1 cellular context compared by ENCODE assay signal in the genomic region with DNA sequence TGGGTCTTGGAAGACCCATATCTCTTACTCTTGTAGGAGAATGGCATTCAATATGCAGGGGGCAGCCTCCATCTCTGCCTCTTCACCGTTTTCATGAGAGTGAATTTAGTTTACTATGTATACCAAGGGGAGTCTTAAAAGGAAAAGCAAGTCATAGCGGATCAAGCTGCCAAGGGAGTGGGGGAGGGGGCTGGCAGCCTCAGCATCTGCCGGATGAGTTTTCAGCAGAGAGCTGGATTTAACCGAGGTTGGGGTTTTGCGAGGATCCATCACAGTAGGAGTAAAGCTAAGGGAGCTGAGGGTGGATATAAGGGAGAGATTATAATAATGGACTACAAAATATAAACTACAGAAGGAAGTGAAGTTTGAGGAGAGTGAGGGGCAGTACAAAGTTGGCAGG.
TF ChIP-seq lines count a peak whose summit lies in the region.

No MANE protein-coding gene starts in this region.

TF ChIP-seq in GM23338, 12 proteins besides CTCF, POLR2A, EP300 and RAD21:
- no peak for TF ChIP-seq ZNF462 (CRISPR knock-in tag; IDR thresholded peaks at IDR 0.05)
- TF ChIP-seq CREB1 (CRISPR knock-in tag; IDR thresholded peaks at IDR 0.05; ENCODE audit: low read depth), result no peak
- no peak for TF ChIP-seq NANOG (IDR thresholded peaks at IDR 0.05; ENCODE audit: borderline replicate concordance)
- TF ChIP-seq, protein P1, sequence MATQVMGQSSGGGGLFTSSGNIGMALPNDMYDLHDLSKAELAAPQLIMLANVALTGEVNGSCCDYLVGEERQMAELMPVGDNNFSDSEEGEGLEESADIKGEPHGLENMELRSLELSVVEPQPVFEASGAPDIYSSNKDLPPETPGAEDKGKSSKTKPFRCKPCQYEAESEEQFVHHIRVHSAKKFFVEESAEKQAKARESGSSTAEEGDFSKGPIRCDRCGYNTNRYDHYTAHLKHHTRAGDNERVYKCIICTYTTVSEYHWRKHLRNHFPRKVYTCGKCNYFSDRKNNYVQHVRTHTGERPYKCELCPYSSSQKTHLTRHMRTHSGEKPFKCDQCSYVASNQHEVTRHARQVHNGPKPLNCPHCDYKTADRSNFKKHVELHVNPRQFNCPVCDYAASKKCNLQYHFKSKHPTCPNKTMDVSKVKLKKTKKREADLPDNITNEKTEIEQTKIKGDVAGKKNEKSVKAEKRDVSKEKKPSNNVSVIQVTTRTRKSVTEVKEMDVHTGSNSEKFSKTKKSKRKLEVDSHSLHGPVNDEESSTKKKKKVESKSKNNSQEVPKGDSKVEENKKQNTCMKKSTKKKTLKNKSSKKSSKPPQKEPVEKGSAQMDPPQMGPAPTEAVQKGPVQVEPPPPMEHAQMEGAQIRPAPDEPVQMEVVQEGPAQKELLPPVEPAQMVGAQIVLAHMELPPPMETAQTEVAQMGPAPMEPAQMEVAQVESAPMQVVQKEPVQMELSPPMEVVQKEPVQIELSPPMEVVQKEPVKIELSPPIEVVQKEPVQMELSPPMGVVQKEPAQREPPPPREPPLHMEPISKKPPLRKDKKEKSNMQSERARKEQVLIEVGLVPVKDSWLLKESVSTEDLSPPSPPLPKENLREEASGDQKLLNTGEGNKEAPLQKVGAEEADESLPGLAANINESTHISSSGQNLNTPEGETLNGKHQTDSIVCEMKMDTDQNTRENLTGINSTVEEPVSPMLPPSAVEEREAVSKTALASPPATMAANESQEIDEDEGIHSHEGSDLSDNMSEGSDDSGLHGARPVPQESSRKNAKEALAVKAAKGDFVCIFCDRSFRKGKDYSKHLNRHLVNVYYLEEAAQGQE (IDR thresholded peaks at IDR 0.05; ENCODE audit: unreplicated experiment), result no peak
- no peak for TF ChIP-seq STAT1 (IDR thresholded peaks at IDR 0.05; ENCODE audit: unreplicated experiment)
- no peak for TF ChIP-seq EZH2 (IDR thresholded peaks at IDR 0.05; ENCODE audit: low read depth, unreplicated experiment)
